ENCODE assay signal across 1 cellular context in genomic region chr6:41786451-41787218, GRCh38.
TF ChIP-seq lines count a peak whose summit lies in the region.

No MANE protein-coding gene starts in this region.

TF ChIP-seq in HEK293, 187 proteins besides CTCF, POLR2A, EP300 and RAD21 (continued from another document):
- TF ChIP-seq ZNF157 (tag by site-specific recombination; IDR thresholded peaks at IDR 0.05) (no peak), ZBTB44 (tag by site-specific recombination; IDR thresholded peaks at IDR 0.05) (peak; percentile 43; the same call in 1 of the 2 replicates), RBAK (tag by site-specific recombination; IDR thresholded peaks at IDR 0.05) (no peak), ZNF544 (tag by site-specific recombination; IDR thresholded peaks at IDR 0.05) (no peak), ZNF10 (tag by site-specific recombination; IDR thresholded peaks at IDR 0.05) (no peak), ZNF350 (tag by site-specific recombination; IDR thresholded peaks at IDR 0.05) (no peak), ZNF140 (tag by site-specific recombination; IDR thresholded peaks at IDR 0.05) (no peak), KLF10 (tag by site-specific recombination; IDR thresholded peaks at IDR 0.05) (peak; percentile 64; the same call in 1 of the 2 replicates)
